ENCODE assay signal across 8 cellular contexts in the genomic region with DNA sequence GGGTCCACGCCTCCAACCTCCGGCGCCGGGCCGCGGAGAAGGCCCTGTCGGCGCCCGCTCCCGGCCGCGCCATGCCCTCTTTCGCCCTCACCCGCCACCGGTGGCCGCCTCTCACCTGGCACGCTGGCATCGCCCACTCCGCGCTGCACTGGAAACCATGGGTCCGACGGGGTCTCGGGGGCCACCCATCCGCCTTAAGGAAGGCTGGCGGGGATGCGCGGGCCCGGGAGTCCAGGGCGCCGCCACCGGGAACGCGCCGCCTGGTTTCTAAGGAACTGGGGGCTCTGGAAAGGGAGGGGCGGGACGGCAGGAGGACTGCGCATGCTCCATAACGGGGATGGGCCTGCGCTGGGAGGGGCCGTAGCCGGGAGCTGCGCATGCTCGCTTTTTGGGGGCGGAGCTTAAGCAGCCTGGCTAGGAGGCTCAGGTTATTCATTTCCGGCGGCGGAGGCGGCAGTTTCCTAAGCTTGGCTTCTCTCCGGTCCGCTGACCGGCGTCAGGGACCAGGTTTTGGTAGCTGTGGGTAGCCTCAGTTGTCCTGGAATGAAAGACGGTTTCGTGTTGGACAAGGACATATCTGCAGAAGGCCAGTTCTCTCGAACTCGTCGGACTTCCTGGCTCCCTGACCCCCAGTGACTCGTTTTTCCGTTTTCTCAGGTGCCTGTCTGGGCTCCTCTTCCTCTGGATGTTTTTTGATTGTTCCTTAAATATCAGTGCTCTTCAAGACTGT. TPM values are rescaled to one million over a fixed set of nuclear protein-coding genes. Genes with fewer than 3 reads are reported as not detected.
DNase-seq lines count a peak whose midpoint lies in the region; ATAC-seq, FAIRE-seq and TF ChIP-seq lines count a peak whose summit lies in the region.

A gene with protein sequence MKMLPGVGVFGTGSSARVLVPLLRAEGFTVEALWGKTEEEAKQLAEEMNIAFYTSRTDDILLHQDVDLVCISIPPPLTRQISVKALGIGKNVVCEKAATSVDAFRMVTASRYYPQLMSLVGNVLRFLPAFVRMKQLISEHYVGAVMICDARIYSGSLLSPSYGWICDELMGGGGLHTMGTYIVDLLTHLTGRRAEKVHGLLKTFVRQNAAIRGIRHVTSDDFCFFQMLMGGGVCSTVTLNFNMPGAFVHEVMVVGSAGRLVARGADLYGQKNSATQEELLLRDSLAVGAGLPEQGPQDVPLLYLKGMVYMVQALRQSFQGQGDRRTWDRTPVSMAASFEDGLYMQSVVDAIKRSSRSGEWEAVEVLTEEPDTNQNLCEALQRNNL (minus strand): TSS at position 269 of the 730 bp plus-strand sequence. CDS start 33,601 bp downstream, outside the sequence.

- H3K4me3 Mint-ChIP-seq in dendritic cell treated with granulocyte-macrophage colony-stimulating factor and Interleukin-4, amounts not matched to agents 40 ng/mL and 50 ng/mL, for 4 days = peak within 1 kb of the TSS; percentile 98

- no peaks in the 10 kb centered on the region for H3K27me3 Mint-ChIP-seq in dendritic cell treated with granulocyte-macrophage colony-stimulating factor and Interleukin-4, amounts not matched to agents 40 ng/mL and 50 ng/mL, for 4 days

- WGBS in HepG2 (ENCODE audit: low lambda C conversion rate) = under 1% methylated on average over 34 of the region's 59 CpGs

- peak; percentile 88 for DNase-seq in NCI-H748 (lab: John Stamatoyannopoulos, UW; ENCODE audit: unreplicated experiment)
- peak; percentile 99 for DNase-seq in activated CD4-positive, alpha-beta T cell treated with anti-CD3 and anti-CD28 coated beads, Interleukin-2, amount 50 U/mL, for 24 hours (ENCODE audit: low read depth in 1 of 2, low spot score in 1 of 2)
- DNase-seq in HepG2 (ENCODE audit: low spot score) = peak; percentile 91
- peak; percentile 99 for DNase-seq in stimulated activated CD4-positive, alpha-beta T cell treated with anti-CD3 and anti-CD28 coated beads, Interleukin-4, amount 100 ng/mL, for 1 hour

- peaks cover 41 to 71% (median 53%) of the 10 kb centered on the region in 10 experiments for H3K4me1 ChIP-seq in BLaER1 treated with 17β-estradiol and CSF1 and Interleukin-3, amounts not matched to agents 10 nM and 100 nM
- peaks cover 42% of the 10 kb centered on the region for H3K4me1 ChIP-seq in HepG2 (ENCODE audit: insufficient read depth, low read length)

- no peak for TF ChIP-seq EP300 in HepG2 (IDR thresholded peaks at IDR 0.05; ENCODE audit: low read depth in 2 of 2, low read length in 2 of 2)
- no peak for TF ChIP-seq EP300 in HepG2 (CRISPR knock-in tag; IDR thresholded peaks at IDR 0.05; ENCODE audit: borderline replicate concordance)

- peak within 1 kb of the TSS; percentile 85 to 100 (median 97) for H3K4me2 ChIP-seq in BLaER1 treated with 17β-estradiol and CSF1 and Interleukin-3, amounts not matched to agents 10 nM and 100 nM
- H3K4me2 ChIP-seq in HepG2 (ENCODE audit: low read depth, low read length) = peak within 1 kb of the TSS; percentile 96

- peak within 1 kb of the TSS; percentile 79 to 95 (median 86) for H3K27ac ChIP-seq in BLaER1 treated with 17β-estradiol and CSF1 and Interleukin-3, amounts not matched to agents 10 nM and 100 nM
- peak within 1 kb of the TSS; percentile 67 for H3K27ac ChIP-seq in HepG2 (ENCODE audit: extremely low read length, insufficient read depth, low read length)

- H2AFZ ChIP-seq in HepG2 (ENCODE audit: low read length) = peak within 1 kb of the TSS; percentile 94

- no peaks in the 10 kb centered on the region for H3K27me3 ChIP-seq in BLaER1 treated with 17β-estradiol and CSF1 and Interleukin-3, amounts not matched to agents 10 nM and 100 nM
- no peaks in the 10 kb centered on the region; a peak in 1 of 5 replicates for H3K27me3 ChIP-seq in HepG2 (ENCODE audit: control insufficient read depth in 1 of 2, insufficient read depth in 2 of 2, low read length in 2 of 2)

- H3K79me2 ChIP-seq in HepG2 (ENCODE audit: insufficient read depth, low read length) = peaks cover 36% of the 10 kb centered on the region

- peak; percentile 71 for FAIRE-seq in HepG2 (lab: Jason Lieb, UNC)

- peaks cover 4 to 32% (median 18%) of the 10 kb centered on the region in 11 experiments; a peak in 19 of 22 replicates for H3K36me3 ChIP-seq in BLaER1 treated with 17β-estradiol and CSF1 and Interleukin-3, amounts not matched to agents 10 nM and 100 nM
- peaks cover 0 to 4% of the 10 kb centered on the region in 2 experiments; a peak in 1 of 5 replicates for H3K36me3 ChIP-seq in HepG2 (replicated peaks in 1 of 2; ENCODE audit: control insufficient read depth in 1 of 2, insufficient read depth in 2 of 2, low read length in 2 of 2)

- H3K9me3 Mint-ChIP-seq in dendritic cell treated with granulocyte-macrophage colony-stimulating factor and Interleukin-4, amounts not matched to agents 40 ng/mL and 50 ng/mL, for 4 days = no peaks in the 10 kb centered on the region

- POLR2A ChIA-PET in HepG2 (lab: Yijun Ruan, JAX) = interaction anchor here (0.6 to 2.5 kb wide), 17 partner anchors 9 to 360 kb away, joined by 3 to 18 read pairs (median 4); a partner anchor contains a TSS

- H3K4me1 Mint-ChIP-seq in dendritic cell treated with granulocyte-macrophage colony-stimulating factor and Interleukin-4, amounts not matched to agents 40 ng/mL and 50 ng/mL, for 4 days (ENCODE audit: low read depth) = peaks cover 37% of the 10 kb centered on the region

- ATAC-seq in GM19328 (IDR thresholded peaks at IDR 0.05; ENCODE audit: unreplicated experiment) (peak; percentile 77), HG03521 (IDR thresholded peaks at IDR 0.05; ENCODE audit: unreplicated experiment) (peak; percentile 91), HepG2 (peak; percentile 83)

- TF ChIP-seq CTCF in HepG2 (CRISPR knock-in tag; IDR thresholded peaks at IDR 0.05) = peak; percentile 35

- TF ChIP-seq RAD21 in HepG2 (CRISPR knock-in tag; IDR thresholded peaks at IDR 0.05) = peak; percentile 23; the same call in 1 of the 2 replicates

- H4K20me1 ChIP-seq in BLaER1 treated with 17β-estradiol and CSF1 and Interleukin-3, amounts not matched to agents 10 nM and 100 nM = peaks cover 0 to 41% (median 18%) of the 10 kb centered on the region in 11 experiments; a peak in 14 of 22 replicates
- no peaks in the 10 kb centered on the region for H4K20me1 ChIP-seq in HepG2 (ENCODE audit: insufficient read depth, low read length)

- peaks cover 18% of the 10 kb centered on the region for H3K36me3 Mint-ChIP-seq in dendritic cell treated with granulocyte-macrophage colony-stimulating factor and Interleukin-4, amounts not matched to agents 40 ng/mL and 50 ng/mL, for 4 days (ENCODE audit: low read depth)

- intact Hi-C loops in dendritic cell treated with granulocyte-macrophage colony-stimulating factor and Interleukin-4, amounts not matched to agents 40 ng/mL and 50 ng/mL, for 4 days (cut with micrococcal nuclease) = loop anchor here (1.0 to 5.0 kb wide), 2 partner anchors 42 to 87 kb away; a partner anchor contains a TSS
- intact Hi-C loops in HepG2 (cut with micrococcal nuclease; ENCODE audit: unreplicated experiment) = loop anchor here (5.0 kb wide), 1 partner anchor 88 kb away; a partner anchor contains a TSS

- peak within 1 kb of the TSS; percentile 96 for H3K27ac Mint-ChIP-seq in dendritic cell treated with granulocyte-macrophage colony-stimulating factor and Interleukin-4, amounts not matched to agents 40 ng/mL and 50 ng/mL, for 4 days

- TF ChIP-seq POLR2A in HepG2 (IDR thresholded peaks at IDR 0.05; ENCODE audit: insufficient read depth in 1 of 2, low read depth in 2 of 2, low read length in 2 of 2) = peak; percentile 92 to 99

- CTCF ChIA-PET in HepG2 (lab: Yijun Ruan, JAX; ENCODE audit: low intra/inter-chr PET ratio, low total read pairs) = no interaction called here

- BruUV-seq in HepG2 (replicated peaks; lab: Mats Ljungman, UMichigan) = no TSS peak

- in situ Hi-C loops in HepG2 (cut with HindIII; ENCODE audit: extremely low pct_ligation_motif_present, low pct_unique_long_range_greater_than_20kb) = no loop called here

- H3K9ac ChIP-seq in BLaER1 treated with 17β-estradiol and CSF1 and Interleukin-3, amounts not matched to agents 10 nM and 100 nM = peak within 1 kb of the TSS; percentile 75 to 92 (median 86)
- peak within 1 kb of the TSS; percentile 93 for H3K9ac ChIP-seq in HepG2 (ENCODE audit: insufficient read depth, low read depth, low read length)

- no peaks in the 10 kb centered on the region for H3K9me3 ChIP-seq in BLaER1 treated with 17β-estradiol and CSF1 and Interleukin-3, amounts not matched to agents 10 nM and 100 nM (replicated peaks in 1 of 11)
- H3K9me3 ChIP-seq in HepG2 (ENCODE audit: low read length) = no peaks in the 10 kb centered on the region

- H3K4me3 ChIP-seq in BLaER1 treated with 17β-estradiol and CSF1 and Interleukin-3, amounts not matched to agents 10 nM and 100 nM = peak within 1 kb of the TSS; percentile 71 to 94 (median 88)
- peak within 1 kb of the TSS; percentile 93 to 94 (median 94) for H3K4me3 ChIP-seq in HepG2 (replicated peaks in 1 of 3; ENCODE audit: insufficient read depth in 1 of 3, low read depth in 2 of 3, low read length in 3 of 3)

TF ChIP-seq in HepG2, 621 proteins besides CTCF, POLR2A, EP300 and RAD21 (continues in another document):
- no peak for TF ChIP-seq ZNF75D (CRISPR knock-in tag; IDR thresholded peaks at IDR 0.05; ENCODE audit: borderline replicate concordance)
- TF ChIP-seq ATF7 (IDR thresholded peaks at IDR 0.05) = no peak
- no peak for TF ChIP-seq ATF7 (CRISPR knock-in tag; IDR thresholded peaks at IDR 0.05)

RNA-seq across cellular contexts. Expression of the gene that starts here (rescaled TPM):
- 17.2 and 17.6 TPM in 2 replicates for total RNA-seq in HepG2 (2016; rRNA removed; fragmentation: Illumina TruSeq; extraction: Trizol)
- 5.6 and 6.5 TPM in 2 replicates for total RNA-seq in HepG2 (2016; cell fraction: cytosol; rRNA removed; fragmentation: Illumina TruSeq; extraction: Trizol; ENCODE audit: low read depth)
- total RNA-seq in HepG2 (2016; cell fraction: insoluble cytoplasmic fraction; rRNA removed; fragmentation: Illumina TruSeq; extraction: Trizol) = 15.5 and 19.1 TPM in 2 replicates
- 13.6 and 15.8 TPM in 2 replicates for total RNA-seq in HepG2 (2016; cell fraction: membrane; rRNA removed; fragmentation: Illumina TruSeq; extraction: Trizol)
- total RNA-seq in HepG2 (2016; cell fraction: nucleus; rRNA removed; fragmentation: Illumina TruSeq; extraction: Trizol) = 9.0 and 12.8 TPM in 2 replicates
- polyA plus RNA-seq in HepG2 (2011; rRNA removed) = 11.1 and 12.8 TPM in 2 replicates
- polyA plus RNA-seq in HepG2 (2011; cell fraction: cytosol; rRNA removed) = 11.1 and 12.3 TPM in 2 replicates
- 8.1 and 9.3 TPM in 2 replicates for polyA plus RNA-seq in HepG2 (2011; cell fraction: nucleus; rRNA removed)
- 7.0 and 7.9 TPM in 2 replicates for polyA plus RNA-seq in HepG2 (2012)
- 2.9 and 5.2 TPM in 2 replicates for polyA plus RNA-seq in HepG2 (2016; cell fraction: cytosol; fragmentation: Illumina TruSeq; extraction: Trizol; ENCODE audit: low read depth)
- polyA plus RNA-seq in HepG2 (2016; cell fraction: insoluble cytoplasmic fraction; fragmentation: Illumina TruSeq; extraction: Trizol; ENCODE audit: low read depth) = 12.7 and 14.1 TPM in 2 replicates
- polyA plus RNA-seq in HepG2 (2016; cell fraction: membrane; fragmentation: Illumina TruSeq; extraction: Trizol; ENCODE audit: low read depth) = 8.7 and 9.6 TPM in 2 replicates
- 18.9 and 20.0 TPM in 2 replicates for polyA plus RNA-seq in HepG2 (2016; cell fraction: nucleus; fragmentation: Illumina TruSeq; extraction: Trizol; ENCODE audit: insufficient read depth, low read depth)
- 26.4 and 27.3 TPM in 2 replicates for polyA minus RNA-seq in HepG2 (2011; rRNA and poly(A)+ RNA removed; ENCODE audit: low replicate concordance)
- 6.1 and 9.6 TPM in 2 replicates for polyA minus RNA-seq in HepG2 (2011; cell fraction: cytosol; rRNA and poly(A)+ RNA removed)
- polyA minus RNA-seq in HepG2 (2011; cell fraction: nucleus; rRNA and poly(A)+ RNA removed) = 8.1 and 8.8 TPM in 2 replicates

Comparison
In these comparisons a context has a peak if more than half of its experiments do, and no peak if none do; other contexts are left out.
1. Peak in every context shown above with its lines: DNase-seq, ATAC-seq, H3K4me3 ChIP-seq and H3K27ac ChIP-seq.